22 cellular contexts compared by ENCODE assay signal in genomic region chr4:98865059-98865458, GRCh38.
"Had no signal": no experiment of that assay in that cellular context is flagged by ENCODE, and none has a peak within 500 bp of the region (broad histone marks: within the 10 kb centered on the region; RNA-seq: fewer than 3 reads in every experiment).

No MANE protein-coding gene starts in this region.

- H3K9me3 Mint-ChIP-seq: mesothelial cell of epicardium; natural killer cell; nephron progenitor cell; neural progenitor cell; stimulated activated memory B cell treated with anti-CD40 and anti-IgM and Interleukin-4, amounts not matched to agents 10 μg/mL and 1 μg/mL and 100 μg/mL, for 72 hours; stimulated activated naive CD8-positive, alpha-beta T cell treated with anti-CD3 and anti-CD28 coated beads, Interleukin-15, amount 100 ng/mL, for 72 hours; type B pancreatic cell had no signal

- ATAC-seq: natural killer cell; right cardiac atrium; stimulated activated memory B cell treated with anti-CD40 and anti-IgM and Interleukin-4, amounts not matched to agents 10 μg/mL and 1 μg/mL and 100 μg/mL, for 72 hours had no signal

- H3K9ac ChIP-seq: neural progenitor cell had no signal

- H3K9me3 ChIP-seq: left ventricle myocardium inferior, ovary, sigmoid colon, spleen, tibial nerve, uterus had no signal

- H3K27ac ChIP-seq: hepatocyte, left ventricle myocardium inferior, neural progenitor cell, ovary, sigmoid colon, spleen, tibial nerve, uterus had no signal

- H2AFZ ChIP-seq: hepatocyte, neural progenitor cell had no signal

- H3K4me3 ChIP-seq: hepatocyte, left ventricle myocardium inferior, lung, neural progenitor cell, ovary, sigmoid colon, spleen, tibial nerve, uterus had no signal

- H3K4me1 ChIP-seq: neural progenitor cell, sigmoid colon, spleen, tibial nerve, uterus had no signal

- H3K27me3 ChIP-seq: hepatocyte, neural progenitor cell, ovary, sigmoid colon, spleen, tibial nerve, uterus had no signal

- H3K36me3 ChIP-seq: left ventricle myocardium inferior, neural progenitor cell, ovary, sigmoid colon, spleen, tibial nerve, uterus had no signal

- H3K27ac Mint-ChIP-seq: mesothelial cell of epicardium; natural killer cell; nephron progenitor cell; neural progenitor cell; progenitor cell of endocrine pancreas; stimulated activated memory B cell treated with anti-CD40 and anti-IgM and Interleukin-4, amounts not matched to agents 10 μg/mL and 1 μg/mL and 100 μg/mL, for 72 hours; type B pancreatic cell had no signal

- DNase-seq: islet precursor cell; left ventricle myocardium inferior; mesendoderm; naive B cell; natural killer cell; nephron progenitor cell; ovary; retina; right cardiac atrium; sigmoid colon; spleen; stimulated activated naive CD8-positive, alpha-beta T cell treated with anti-CD3 and anti-CD28 coated beads, Interleukin-15, amount 100 ng/mL, for 72 hours; substantia nigra; uterus had no signal

- H3K27me3 Mint-ChIP-seq: progenitor cell of endocrine pancreas; stimulated activated memory B cell treated with anti-CD40 and anti-IgM and Interleukin-4, amounts not matched to agents 10 μg/mL and 1 μg/mL and 100 μg/mL, for 72 hours; stimulated activated naive CD8-positive, alpha-beta T cell treated with anti-CD3 and anti-CD28 coated beads, Interleukin-15, amount 100 ng/mL, for 72 hours; type B pancreatic cell had no signal

- H3K4me3 Mint-ChIP-seq: mesothelial cell of epicardium; naive B cell; natural killer cell; nephron progenitor cell; neural progenitor cell; stimulated activated memory B cell treated with anti-CD40 and anti-IgM and Interleukin-4, amounts not matched to agents 10 μg/mL and 1 μg/mL and 100 μg/mL, for 72 hours; stimulated activated naive CD8-positive, alpha-beta T cell treated with anti-CD3 and anti-CD28 coated beads, Interleukin-15, amount 100 ng/mL, for 72 hours; type B pancreatic cell had no signal

- H3K4me2 ChIP-seq: hepatocyte, neural progenitor cell had no signal

- H3K4me1 Mint-ChIP-seq: mesothelial cell of epicardium; naive B cell; natural killer cell; nephron progenitor cell; neural progenitor cell; stimulated activated naive CD8-positive, alpha-beta T cell treated with anti-CD3 and anti-CD28 coated beads, Interleukin-15, amount 100 ng/mL, for 72 hours had no signal

- H3K36me3 Mint-ChIP-seq: mesothelial cell of epicardium; naive B cell; natural killer cell; neural progenitor cell; stimulated activated memory B cell treated with anti-CD40 and anti-IgM and Interleukin-4, amounts not matched to agents 10 μg/mL and 1 μg/mL and 100 μg/mL, for 72 hours; type B pancreatic cell had no signal
